ENCODE assay signal across 20 cellular contexts in genomic region chr16:75415169-75415908, GRCh38. TPM values are rescaled to one million over a fixed set of nuclear protein-coding genes. Genes with fewer than 3 reads are reported as not detected.
DNase-seq lines count a peak whose midpoint lies in the region; ATAC-seq and TF ChIP-seq lines count a peak whose summit lies in the region.
"Had no signal": no experiment of that assay in that cellular context is flagged by ENCODE, and none has a peak within 500 bp of the region (broad histone marks: within the 10 kb centered on the region; RNA-seq: fewer than 3 reads in every experiment).

No MANE protein-coding gene starts in this region.

- H3K9ac ChIP-seq in GM23248 (no peak overlapping the region), HUES48 (ENCODE audit: low read depth, low read length) (no peak overlapping the region)

- no peaks in the 10 kb centered on the region for H3K27me3 Mint-ChIP-seq in naive thymus-derived CD8-positive, alpha-beta T cell
- H3K27me3 Mint-ChIP-seq: brain, naive B cell had no signal

- H3K27me3 ChIP-seq in GM23248 (replicated peaks; ENCODE audit: insufficient read depth) (no peaks in the 10 kb centered on the region), HUES48 (ENCODE audit: control insufficient read depth, insufficient read depth, low read length) (no peaks in the 10 kb centered on the region)
- H3K27me3 ChIP-seq: suprapubic skin had no signal

- H3K36me3 ChIP-seq in GM23248 (ENCODE audit: low read depth) (peaks cover 7% of the 10 kb centered on the region; the same call in 1 of the 2 replicates), HUES48 (ENCODE audit: control insufficient read depth, insufficient read depth, low read length) (peaks cover 38% of the 10 kb centered on the region)

- H3K4me1 Mint-ChIP-seq in naive thymus-derived CD8-positive, alpha-beta T cell: peaks cover 16 to 30% (median 21%) of the 10 kb centered on the region in 4 donors

- peak; percentile 59 for DNase-seq in GM23248
- DNase-seq in caudate nucleus (lab: John Stamatoyannopoulos, UW): no peak
- DNase-seq in naive thymus-derived CD8-positive, alpha-beta T cell: no peak
- no peak for DNase-seq in foreskin fibroblast
- DNase-seq in NCI-H69 (lab: John Stamatoyannopoulos, UW): no peak
- DNase-seq: activated naive CD4-positive, alpha-beta T cell treated with Interleukin-2 at 50 U/mL for 16 hours; COR-L47; cortex of kidney; GOT3; head of caudate nucleus; naive B cell; NCI-H2029 treated with DMSO at 0.1 percent for 48 hours; NCI-H446 treated with DMSO at 0.1 percent for 48 hours; stimulated activated CD4-positive, alpha-beta T cell treated with anti-CD3 and anti-CD28 coated beads, Interleukin-2, amount 100 ng/mL, for 24 hours had no signal

- TF ChIP-seq CTCF in foreskin fibroblast (IDR thresholded peaks at IDR 0.05; ENCODE audit: low read depth, low read length): no peak

- peak overlapping the region; percentile 36 for H3K27ac ChIP-seq in GM23248
- peak overlapping the region; percentile 21 for H3K27ac ChIP-seq in HUES48 (ENCODE audit: low read depth, low read length)
- H3K27ac ChIP-seq in caudate nucleus (ENCODE audit: low read depth, low read length): peak overlapping the region; percentile 6
- H3K27ac ChIP-seq: suprapubic skin had no signal

- no peak overlapping the region for H3K4me2 ChIP-seq in GM23248 (ENCODE audit: unreplicated experiment)

- WGBS in GM23248 (ENCODE audit: low coverage in 1 of 2, low lambda C conversion rate in 2 of 2, missing lambda C conversion rate in 2 of 2), 2 experiments: 71 to 77% methylated on average over 4 of the region's 4 CpGs

- in situ Hi-C loops in GM23248 (cut with MboI): no loop called here

- H3K4me3 ChIP-seq in GM23248 (no peak overlapping the region), HUES48 (ENCODE audit: low read depth, low read length) (no peak overlapping the region), foreskin fibroblast (ENCODE audit: low read depth in 1 of 2, low read length in 2 of 2) (no peak overlapping the region)
- H3K4me3 ChIP-seq: K562, lung, suprapubic skin had no signal

- no peak for ATAC-seq in naive thymus-derived CD8-positive, alpha-beta T cell
- no peak for ATAC-seq in HG03342 (IDR thresholded peaks at IDR 0.05; ENCODE audit: unreplicated experiment)
- ATAC-seq: K562 had no signal

- H2AFZ ChIP-seq in GM23248: no peak overlapping the region

- H3K9me2 ChIP-seq in GM23248 (ENCODE audit: insufficient read depth): no peaks in the 10 kb centered on the region

- no peaks in the 10 kb centered on the region for H3K9me3 ChIP-seq in GM23248 (ENCODE audit: low read depth)
- no peaks in the 10 kb centered on the region for H3K9me3 ChIP-seq in HUES48 (ENCODE audit: control insufficient read depth, insufficient read depth, low read length)
- H3K9me3 ChIP-seq: suprapubic skin had no signal

- POLR2A ChIA-PET in naive thymus-derived CD8-positive, alpha-beta T cell (lab: Charles Lee): no interaction called here

- peak overlapping the region in 6 of 10 donors; percentile 19 to 66 (median 36) for H3K27ac Mint-ChIP-seq in naive thymus-derived CD8-positive, alpha-beta T cell

- H3K79me2 ChIP-seq in GM23248 (ENCODE audit: insufficient read depth): peaks cover 80% of the 10 kb centered on the region

- H3K4me3 Mint-ChIP-seq in naive thymus-derived CD8-positive, alpha-beta T cell: peak overlapping the region in 1 of 10 donors; percentile 34
- H3K4me3 Mint-ChIP-seq: brain, naive B cell had no signal

- peaks cover 0 to 40% (median 6%) of the 10 kb centered on the region in 3 donors for H3K36me3 Mint-ChIP-seq in naive thymus-derived CD8-positive, alpha-beta T cell

- H4K20me1 ChIP-seq in GM23248 (ENCODE audit: insufficient read depth): no peaks in the 10 kb centered on the region

- H3K4me1 ChIP-seq in GM23248 (ENCODE audit: insufficient read depth) (peaks cover 23% of the 10 kb centered on the region), HUES48 (ENCODE audit: control insufficient read depth, insufficient read depth, low read length) (peaks cover 18% of the 10 kb centered on the region)

- H3K9me3 Mint-ChIP-seq in naive thymus-derived CD8-positive, alpha-beta T cell: no peaks in the 10 kb centered on the region
- H3K9me3 Mint-ChIP-seq: brain, naive B cell had no signal

- H3F3A ChIP-seq in GM23248 (ENCODE audit: insufficient read depth): 0 out of 2 replicates have a peak, but pooled peaks cover 5% of the 10 kb centered on the region

RNA-seq across cellular contexts. Expression of gene CFDP1, which starts 18.0 kb away (rescaled TPM):
- 30.4 and 36.9 TPM in 2 replicates for total RNA-seq in GM23248 (2014; rRNA removed; shearing (Covaris generic))
- 45.2 and 46.7 TPM in 2 replicates for polyA plus RNA-seq in GM23248 (2016; fragmentation: Nextera tagmentation; extraction: Ambion mirVana)
- total RNA-seq in naive thymus-derived CD8-positive, alpha-beta T cell: 10 to 100 TPM; 34.9 to 39.0 TPM
- polyA plus RNA-seq in naive thymus-derived CD8-positive, alpha-beta T cell: 10 to 100 TPM; 34.3 to 36.8 (median 34.5) TPM

RNA-seq across cellular contexts. Expression of gene TMEM170A, which starts 49.1 kb away (rescaled TPM):
- total RNA-seq in GM23248 (2014; rRNA removed; shearing (Covaris generic)): 11.9 and 18.6 TPM in 2 replicates
- polyA plus RNA-seq in GM23248 (2016; fragmentation: Nextera tagmentation; extraction: Ambion mirVana): 10.3 and 12.6 TPM in 2 replicates
- total RNA-seq in naive thymus-derived CD8-positive, alpha-beta T cell: 10 to 100 TPM; 42.3 to 53.2 TPM
- polyA plus RNA-seq in naive thymus-derived CD8-positive, alpha-beta T cell: 10 to 100 TPM; 32.8 to 45.1 (median 33.8) TPM
